1 cellular context compared by ENCODE assay signal in genomic region chr18:48986851-48987761, GRCh38.
TF ChIP-seq lines count a peak whose summit lies in the region.

No MANE protein-coding gene starts in this region.

TF ChIP-seq in HepG2, 621 proteins besides CTCF, POLR2A, EP300 and RAD21:
- TF ChIP-seq, protein P1, sequence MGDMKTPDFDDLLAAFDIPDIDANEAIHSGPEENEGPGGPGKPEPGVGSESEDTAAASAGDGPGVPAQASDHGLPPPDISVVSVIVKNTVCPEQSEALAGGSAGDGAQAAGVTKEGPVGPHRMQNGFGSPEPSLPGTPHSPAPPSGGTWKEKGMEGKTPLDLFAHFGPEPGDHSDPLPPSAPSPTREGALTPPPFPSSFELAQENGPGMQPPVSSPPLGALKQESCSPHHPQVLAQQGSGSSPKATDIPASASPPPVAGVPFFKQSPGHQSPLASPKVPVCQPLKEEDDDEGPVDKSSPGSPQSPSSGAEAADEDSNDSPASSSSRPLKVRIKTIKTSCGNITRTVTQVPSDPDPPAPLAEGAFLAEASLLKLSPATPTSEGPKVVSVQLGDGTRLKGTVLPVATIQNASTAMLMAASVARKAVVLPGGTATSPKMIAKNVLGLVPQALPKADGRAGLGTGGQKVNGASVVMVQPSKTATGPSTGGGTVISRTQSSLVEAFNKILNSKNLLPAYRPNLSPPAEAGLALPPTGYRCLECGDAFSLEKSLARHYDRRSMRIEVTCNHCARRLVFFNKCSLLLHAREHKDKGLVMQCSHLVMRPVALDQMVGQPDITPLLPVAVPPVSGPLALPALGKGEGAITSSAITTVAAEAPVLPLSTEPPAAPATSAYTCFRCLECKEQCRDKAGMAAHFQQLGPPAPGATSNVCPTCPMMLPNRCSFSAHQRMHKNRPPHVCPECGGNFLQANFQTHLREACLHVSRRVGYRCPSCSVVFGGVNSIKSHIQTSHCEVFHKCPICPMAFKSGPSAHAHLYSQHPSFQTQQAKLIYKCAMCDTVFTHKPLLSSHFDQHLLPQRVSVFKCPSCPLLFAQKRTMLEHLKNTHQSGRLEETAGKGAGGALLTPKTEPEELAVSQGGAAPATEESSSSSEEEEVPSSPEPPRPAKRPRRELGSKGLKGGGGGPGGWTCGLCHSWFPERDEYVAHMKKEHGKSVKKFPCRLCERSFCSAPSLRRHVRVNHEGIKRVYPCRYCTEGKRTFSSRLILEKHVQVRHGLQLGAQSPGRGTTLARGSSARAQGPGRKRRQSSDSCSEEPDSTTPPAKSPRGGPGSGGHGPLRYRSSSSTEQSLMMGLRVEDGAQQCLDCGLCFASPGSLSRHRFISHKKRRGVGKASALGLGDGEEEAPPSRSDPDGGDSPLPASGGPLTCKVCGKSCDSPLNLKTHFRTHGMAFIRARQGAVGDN (CRISPR knock-in tag; IDR thresholded peaks at IDR 0.05), result peak; percentile 52
- no peak for TF ChIP-seq HNRNPLL (IDR thresholded peaks at IDR 0.05; ENCODE audit: low read depth, low read length, poor library complexity, severe bottlenecking)
- TF ChIP-seq DPF2 (CRISPR knock-in tag; IDR thresholded peaks at IDR 0.05; ENCODE audit: borderline replicate concordance, low read depth), result no peak
- TF ChIP-seq, protein P2, sequence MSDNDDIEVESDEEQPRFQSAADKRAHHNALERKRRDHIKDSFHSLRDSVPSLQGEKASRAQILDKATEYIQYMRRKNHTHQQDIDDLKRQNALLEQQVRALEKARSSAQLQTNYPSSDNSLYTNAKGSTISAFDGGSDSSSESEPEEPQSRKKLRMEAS (IDR thresholded peaks at IDR 0.05), result 0 out of 2 replicates have a peak, but pooled peaks have one; percentile 11
- no peak for TF ChIP-seq TBX3 (IDR thresholded peaks at IDR 0.05; ENCODE audit: borderline replicate concordance)
